Comparison of ENCODE assay signal across 8 cellular contexts in the genomic region with DNA sequence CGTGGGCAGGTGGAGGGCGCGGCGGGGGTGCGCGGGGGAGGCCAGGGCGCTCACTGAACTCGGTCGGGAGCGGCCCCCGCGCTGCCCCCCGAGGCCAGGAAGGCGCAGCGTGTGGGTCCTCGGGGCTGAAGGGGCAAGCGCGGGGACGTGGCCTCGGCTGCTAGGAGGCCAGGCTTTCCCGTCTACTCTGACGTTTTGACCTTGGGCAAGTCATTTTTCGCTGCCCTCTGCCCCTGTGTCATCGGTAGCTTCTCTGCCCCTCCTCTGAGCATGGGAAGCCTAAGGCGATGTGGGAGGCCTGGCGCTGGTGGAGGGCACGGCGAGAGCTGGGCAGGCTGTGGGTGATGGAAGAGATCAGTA. TPM values are rescaled to one million over a fixed set of nuclear protein-coding genes. Genes with fewer than 3 reads are reported as not detected.
DNase-seq lines count a peak whose midpoint lies in the region; ATAC-seq and TF ChIP-seq lines count a peak whose summit lies in the region.

No MANE protein-coding gene starts in this region.

- peaks cover 3% of the 10 kb centered on the region for H3K4me1 ChIP-seq in colonic mucosa
- peaks cover 34% of the 10 kb centered on the region for H3K4me1 ChIP-seq in mononuclear cell (ENCODE audit: insufficient read depth, low read length)
- H3K4me1 ChIP-seq in tibial nerve, result peaks cover 0 to 56% (median 31%) of the 10 kb centered on the region in 4 donors

- WGBS in tibial nerve, 2 donors, result 0% methylated on average over 17 to 23 of the region's 28 CpGs

- no peak for TF ChIP-seq EP300 in tibial nerve (IDR thresholded peaks at IDR 0.05)

- H3K9ac ChIP-seq in colonic mucosa (ENCODE audit: low read depth in 2 of 2, low read length in 2 of 2), result peak overlapping the region; percentile 77 to 93

- H3K27me3 ChIP-seq in colonic mucosa (no peaks in the 10 kb centered on the region), mononuclear cell (ENCODE audit: insufficient read depth, low read length) (no peaks in the 10 kb centered on the region), tibial nerve (no peaks in the 10 kb centered on the region)

- TF ChIP-seq POLR2A in tibial nerve (IDR thresholded peaks at IDR 0.05), result no peak

- TF ChIP-seq CTCF in colonic mucosa (IDR thresholded peaks at IDR 0.05) (no peak), tibial nerve (IDR thresholded peaks at IDR 0.05) (no peak)

- DNase-seq in NCI-H1092 (lab: John Stamatoyannopoulos, UW), result peak; percentile 4
- DNase-seq in NCI-H1092 treated with DMSO at 0.1 percent for 48 hours (lab: John Stamatoyannopoulos, UW), result no peak
- DNase-seq in RPMI7951 (ENCODE audit: low read depth), result peak; percentile 53
- DNase-seq in colonic mucosa, result peak; percentile 41
- DNase-seq in tibial nerve (ENCODE audit: low spot score in 2 of 2), result no peak
- DNase-seq in DMS153 (lab: John Stamatoyannopoulos, UW), result no peak

- H3K4me3 ChIP-seq in colonic mucosa (peak overlapping the region; percentile 88), mononuclear cell (ENCODE audit: low read length) (peak overlapping the region; percentile 63), tibial nerve (peak overlapping the region; percentile 67 to 97 (median 81))

- ATAC-seq in HG02759 (IDR thresholded peaks at IDR 0.05; ENCODE audit: unreplicated experiment), result peak; percentile 4

- intact Hi-C loops in colonic mucosa (cut with DNase I), result no loop called here

- H3K9me3 ChIP-seq in colonic mucosa (no peaks in the 10 kb centered on the region), mononuclear cell (ENCODE audit: low read depth, low read length) (no peaks in the 10 kb centered on the region), tibial nerve (no peaks in the 10 kb centered on the region)

- H3K36me3 ChIP-seq in colonic mucosa (no peaks in the 10 kb centered on the region), tibial nerve (peaks cover 0 to 35% (median 9%) of the 10 kb centered on the region in 3 donors)

- H3K27ac ChIP-seq in colonic mucosa, result peak overlapping the region; percentile 62
- H3K27ac ChIP-seq in tibial nerve, result peak overlapping the region in 3 of 4 donors; percentile 60 to 86 (median 86)

RNA-seq across cellular contexts. Expression of a gene that starts 0.5 kb away (rescaled TPM):
- total RNA-seq in RPMI7951 (2014; rRNA removed; shearing (Covaris generic)), result 73.9 and 92.2 TPM in 2 replicates
- total RNA-seq in colonic mucosa (10 to 100 TPM; 67.7 to 87.5 TPM), mononuclear cell (36.5 TPM), tibial nerve (100 to 1,000 TPM in 2 of 4 donors, 10 to 100 TPM in 2; 64.0 to 109 (median 96.6) TPM)

RNA-seq across cellular contexts. Expression of a gene that starts 0.8 kb away (rescaled TPM):
- total RNA-seq in RPMI7951 (2014; rRNA removed; shearing (Covaris generic)), result 3.5 and 5.8 TPM in 2 replicates
- total RNA-seq in colonic mucosa, result 1 to 10 TPM; 5.5 to 8.1 TPM
- 2.0 TPM for total RNA-seq in mononuclear cell
- total RNA-seq in tibial nerve, result 10 to 100 TPM; 20.5 to 24.0 (median 21.2) TPM

Comparison
In these comparisons a context has a peak if more than half of its experiments do, and no peak if none do; other contexts are left out.
1. DNase-seq: peak in NCI-H1092 (single experiment), RPMI7951 (single experiment) and colonic mucosa (single experiment); none in NCI-H1092 treated with DMSO at 0.1 percent for 48 hours (single experiment), tibial nerve (0 of 2) and DMS153 (single experiment).
2. Peak in every context shown above with its lines, with median percentiles within 50 percentile points of each other: H3K4me3 ChIP-seq.